17 cellular contexts compared by ENCODE assay signal in the genomic region with DNA sequence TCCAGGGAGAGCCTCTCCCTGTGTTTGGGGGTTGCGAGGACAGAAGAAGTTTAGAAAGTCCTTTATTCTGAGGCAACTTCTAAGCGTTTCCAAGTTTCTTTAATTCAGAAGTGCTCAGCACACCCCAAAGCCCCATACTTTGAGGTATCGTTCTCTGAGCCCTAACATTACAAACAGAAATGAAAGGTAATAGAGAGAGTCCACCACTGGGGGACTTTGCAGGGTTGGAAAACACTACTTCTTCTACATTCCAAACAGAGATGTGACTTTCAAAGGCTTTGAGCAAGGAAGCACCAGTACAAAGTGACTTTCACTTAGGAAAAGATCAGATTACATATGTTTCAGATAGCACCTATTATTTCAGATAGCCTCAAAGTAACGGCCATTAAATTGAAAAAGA. TPM values are rescaled to one million over a fixed set of nuclear protein-coding genes. Genes with fewer than 3 reads are reported as not detected.
A peak's percentile ranks its signal among the peaks of the same experiment; 100 is the strongest.
DNase-seq lines count a peak whose midpoint lies in the region; ATAC-seq, FAIRE-seq and TF ChIP-seq lines count a peak whose summit lies in the region.
"Had no signal": no experiment of that assay in that cellular context is flagged by ENCODE, and none has a peak within 500 bp of the region (broad histone marks: within the 10 kb centered on the region; RNA-seq: fewer than 3 reads in every experiment).

No MANE protein-coding gene starts in this region.

- no peak overlapping the region for H3K27ac ChIP-seq in SK-N-SH (ENCODE audit: low read depth in 2 of 2, low read length in 1 of 2)
- H3K27ac ChIP-seq in pancreas, result peak overlapping the region; percentile 2 to 45 (median 30)
- H3K27ac ChIP-seq: 22Rv1; BLaER1 treated with 17β-estradiol and CSF1 and Interleukin-3, amounts not matched to agents 10 nM and 100 nM had no signal

- H3K4me1 ChIP-seq in SK-N-SH (ENCODE audit: control insufficient read depth in 1 of 2, insufficient read depth in 2 of 2, low read depth in 1 of 2, low read length in 1 of 2), result no peaks in the 10 kb centered on the region
- H3K4me1 ChIP-seq in pancreas, result peaks cover 0 to 17% (median 0%) of the 10 kb centered on the region in 3 donors

- H3K79me2 ChIP-seq in SK-N-SH (ENCODE audit: insufficient read depth), result no peaks in the 10 kb centered on the region

- ATAC-seq in SK-N-SH treated with all-trans-retinoic acid at 6 μM for 48 hours, result peak; percentile 32; the same call in 1 of the 3 replicates
- peak; percentile 14 to 38 (median 18) for ATAC-seq in pancreas
- ATAC-seq in GM21737 (IDR thresholded peaks at IDR 0.05; ENCODE audit: unreplicated experiment), result no peak

- no peaks in the 10 kb centered on the region for H3F3A ChIP-seq in SK-N-SH (replicated peaks; ENCODE audit: insufficient read depth)

- H3K9me3 ChIP-seq in SK-N-SH, result no peaks in the 10 kb centered on the region
- H3K9me3 ChIP-seq in pancreas, result no peaks in the 10 kb centered on the region

- intact Hi-C loops in pancreas (cut with DNase I), result no loop called here

- CTCF ChIA-PET in SK-N-SH (lab: Yijun Ruan, JAX), result no interaction called here

- H3K4me3 ChIP-seq in SK-N-SH (ENCODE audit: low read depth in 2 of 2, low read length in 1 of 2), result no peak overlapping the region
- H3K4me3 ChIP-seq in choroid plexus epithelial cell (ENCODE audit: low read depth, low read length), result no peak overlapping the region
- peak overlapping the region in 1 of 4 donors; percentile 9 for H3K4me3 ChIP-seq in pancreas
- H3K4me3 ChIP-seq: BLaER1 treated with 17β-estradiol and CSF1 and Interleukin-3, amounts not matched to agents 10 nM and 100 nM had no signal

- no peaks in the 10 kb centered on the region for H4K20me1 ChIP-seq in SK-N-SH (ENCODE audit: insufficient read depth)
- H4K20me1 ChIP-seq: BLaER1 treated with 17β-estradiol and CSF1 and Interleukin-3, amounts not matched to agents 10 nM and 100 nM had no signal

- DNase-seq in SK-N-SH (no peak), OCI-M1 (lab: John Stamatoyannopoulos, UW) (peak; percentile 27), choroid plexus epithelial cell (ENCODE audit: low read depth) (no peak), pancreas (no peak)
- no peak for DNase-seq in activated effector memory CD4-positive, alpha-beta T cell treated with Interleukin-2 at 50 U/mL for 16 hours
- DNase-seq in stimulated activated CD4-positive, alpha-beta T cell treated with anti-CD3 and anti-CD28 coated beads, Interleukin-2, amount 100 ng/mL, for 24 hours, result no peak
- DNase-seq: Calu3, DMS 273 treated with DMSO at 0.1 percent for 48 hours, IMR-90 had no signal

- TF ChIP-seq CTCF in SK-N-SH (IDR thresholded peaks at IDR 0.05) (no peak), choroid plexus epithelial cell (conservative IDR thresholded peaks at IDR 0.05; ENCODE audit: low read depth, low read length) (peak; percentile 25), pancreas (IDR thresholded peaks at IDR 0.05) (no peak)

- TF ChIP-seq EP300 in SK-N-SH (IDR thresholded peaks at IDR 0.05; ENCODE audit: borderline replicate concordance in 1 of 2, low read depth in 1 of 2, low read length in 1 of 2), result no peak

- H3K36me3 ChIP-seq in SK-N-SH (replicated peaks in 1 of 2; ENCODE audit: control insufficient read depth in 1 of 2, insufficient read depth in 2 of 2, low read length in 1 of 2) (no peaks in the 10 kb centered on the region), pancreas (no peaks in the 10 kb centered on the region)
- H3K36me3 ChIP-seq: BLaER1 treated with 17β-estradiol and CSF1 and Interleukin-3, amounts not matched to agents 10 nM and 100 nM had no signal

- no peak overlapping the region for H3K9ac ChIP-seq in SK-N-SH
- H3K9ac ChIP-seq: BLaER1 treated with 17β-estradiol and CSF1 and Interleukin-3, amounts not matched to agents 10 nM and 100 nM had no signal

- H3K9me2 ChIP-seq in SK-N-SH, result no peaks in the 10 kb centered on the region

- POLR2A ChIA-PET in SK-N-SH (lab: Yijun Ruan, JAX), result no interaction called here

- H3K27me3 ChIP-seq in SK-N-SH (ENCODE audit: insufficient read depth) (no peaks in the 10 kb centered on the region), pancreas (no peaks in the 10 kb centered on the region)
- H3K27me3 ChIP-seq: BLaER1 treated with 17β-estradiol and CSF1 and Interleukin-3, amounts not matched to agents 10 nM and 100 nM had no signal

- FAIRE-seq in pancreas (lab: Jason Lieb, UNC), result no peak
- FAIRE-seq: GM12892, GM19239, H54, HTR-8/SVneo had no signal

- H3K4me2 ChIP-seq in SK-N-SH, result no peak overlapping the region
- H3K4me2 ChIP-seq: BLaER1 treated with 17β-estradiol and CSF1 and Interleukin-3, amounts not matched to agents 10 nM and 100 nM had no signal

- H2AFZ ChIP-seq in SK-N-SH (ENCODE audit: low read depth), result no peak overlapping the region

- TF ChIP-seq RAD21 in SK-N-SH (IDR thresholded peaks at IDR 0.05; ENCODE audit: low read length), result no peak

- WGBS in SK-N-SH (ENCODE audit: low lambda C conversion rate), result 79% methylated on average over 4 of the region's 4 CpGs
- 67% methylated on average over 4 of the region's 4 CpGs for WGBS in pancreas, 2 donors

TF ChIP-seq in SK-N-SH treated with all-trans-retinoic acid at 6 μM for 48 hours, 23 proteins besides CTCF, POLR2A, EP300 and RAD21:
- TF ChIP-seq ARNTL (CRISPR knock-in tag; IDR thresholded peaks at IDR 0.05; ENCODE audit: borderline replicate concordance, low read depth), result no peak

TF ChIP-seq in SK-N-SH, 30 proteins besides CTCF, POLR2A, EP300 and RAD21:
- TF ChIP-seq GABPA (IDR thresholded peaks at IDR 0.05; ENCODE audit: low read depth) (no peak), POLR2AphosphoS5 (IDR thresholded peaks at IDR 0.05; ENCODE audit: low read depth, low read length) (no peak), SMC3 (IDR thresholded peaks at IDR 0.05; ENCODE audit: low read depth, low read length) (no peak), MEF2A (IDR thresholded peaks at IDR 0.05; ENCODE audit: borderline replicate concordance, low read depth) (no peak)

RNA-seq across cellular contexts. Expression of gene ZNF280D, which starts 6.2 kb away (rescaled TPM):
- 5.4 and 7.3 TPM in 2 replicates for polyA plus RNA-seq in SK-N-SH (2012; rRNA removed)
- polyA plus RNA-seq in SK-N-SH (2012; cell fraction: cytosol; rRNA removed), result 6.6 and 8.4 TPM in 2 replicates
- polyA plus RNA-seq in SK-N-SH (2012; cell fraction: nucleus; rRNA removed), result 7.4 and 21.4 TPM in 2 replicates
- 10 to 100 TPM; 19.2 to 31.6 (median 26.0) TPM for total RNA-seq in pancreas
- polyA plus RNA-seq in pancreas, result 10 to 100 TPM; 13.9 to 17.3 TPM

Comparison
In these comparisons a context has a peak if more than half of its experiments do, and no peak if none do; other contexts are left out.
1. H3K27ac ChIP-seq: peak in pancreas (4 of 4); none in SK-N-SH (0 of 2).